ENCODE assay signal across 9 cellular contexts in the genomic region with DNA sequence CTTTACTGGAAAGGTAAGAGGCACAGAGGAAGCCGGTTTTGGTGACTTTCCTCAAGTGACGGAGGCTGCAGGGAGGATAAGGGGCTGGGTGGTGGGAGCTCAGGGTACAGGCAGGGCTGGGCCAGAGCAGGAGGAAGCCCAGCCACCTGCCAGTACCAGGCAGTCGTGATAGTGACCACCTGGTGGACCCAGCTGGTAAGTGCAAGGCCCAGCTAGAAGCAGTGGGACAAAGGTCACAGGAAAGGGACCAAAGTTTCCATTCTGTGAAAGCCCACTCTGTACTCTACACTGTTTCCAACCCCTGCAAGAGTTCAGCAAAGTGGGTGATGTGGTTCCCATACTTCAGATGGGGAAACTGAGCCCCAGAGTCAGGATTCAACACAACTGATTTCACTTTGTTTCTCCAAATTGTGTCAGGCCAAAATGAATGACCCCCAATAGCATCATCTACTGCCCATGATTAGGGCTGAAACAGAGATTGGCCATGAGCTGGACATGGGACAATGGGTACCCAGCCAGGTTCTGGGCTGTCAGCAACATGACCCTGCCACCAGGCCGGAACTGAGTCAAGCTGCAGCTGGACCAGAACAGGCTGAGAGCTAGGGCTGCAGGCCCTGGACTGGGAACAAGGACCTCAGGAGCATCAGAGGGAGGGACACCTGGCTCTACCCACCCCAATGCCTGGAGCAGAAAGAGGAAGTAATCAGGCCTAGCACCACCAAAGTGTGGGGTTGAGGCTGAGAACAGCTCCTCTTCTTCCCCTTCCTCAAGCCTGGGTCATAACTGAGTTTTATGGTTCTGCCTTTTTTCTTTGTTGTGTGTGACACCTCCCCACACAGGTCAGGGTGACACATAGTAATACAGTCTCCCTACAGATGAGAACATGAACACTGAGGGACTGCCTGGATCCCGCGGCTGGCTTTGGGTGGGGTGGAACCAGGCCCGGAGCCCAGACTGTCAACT. TPM values are rescaled to one million over a fixed set of nuclear protein-coding genes. Genes with fewer than 3 reads are reported as not detected.
DNase-seq lines count a peak whose midpoint lies in the region; ATAC-seq, FAIRE-seq and TF ChIP-seq lines count a peak whose summit lies in the region.
"Had no signal": no experiment of that assay in that cellular context is flagged by ENCODE, and none has a peak within 500 bp of the region (broad histone marks: within the 10 kb centered on the region; RNA-seq: fewer than 3 reads in every experiment).

No MANE protein-coding gene starts in this region.

- no peak for TF ChIP-seq POLR2A in GM12891 (IDR thresholded peaks at IDR 0.05; ENCODE audit: low read depth, low read length)

- ATAC-seq in HG03469 (IDR thresholded peaks at IDR 0.05; ENCODE audit: unreplicated experiment) (no peak), GM21619 (IDR thresholded peaks at IDR 0.05; ENCODE audit: unreplicated experiment) (no peak), HG02970 (IDR thresholded peaks at IDR 0.05; ENCODE audit: low FRiP score, unreplicated experiment) (no peak)

- H3K36me3 Mint-ChIP-seq in osteocyte (ENCODE audit: unreplicated experiment), result no peaks in the 10 kb centered on the region

- in situ Hi-C loops in ACHN (cut with HindIII; ENCODE audit: low pct_ligation_motif_present, low pct_unique_long_range_greater_than_20kb, low sequenced_read_pairs), result no loop called here

- no peak overlapping the region for H3K27ac Mint-ChIP-seq in osteocyte (ENCODE audit: unreplicated experiment)

- H3K9me3 Mint-ChIP-seq in osteocyte (ENCODE audit: unreplicated experiment), result no peaks in the 10 kb centered on the region

- DNase-seq in ACHN (peak; percentile 23), GM12891 (ENCODE audit: insufficient read length, low spot score) (no peak), SHP77 (lab: John Stamatoyannopoulos, UW) (peak; percentile 32 to 53), epithelial cell of esophagus (ENCODE audit: low read depth) (peak; percentile 24), osteocyte (ENCODE audit: extremely low spot score, unreplicated experiment) (no peak)

- H3K4me3 Mint-ChIP-seq in osteocyte (ENCODE audit: unreplicated experiment), result no peak overlapping the region

- no peak overlapping the region for H3K4me3 ChIP-seq in epithelial cell of esophagus (ENCODE audit: low read length)
- H3K4me3 ChIP-seq: adrenal gland had no signal

- TF ChIP-seq CTCF in epithelial cell of esophagus (IDR thresholded peaks at IDR 0.05; ENCODE audit: insufficient read depth, low read depth, low read length, missing control alignments) (peak; percentile 45), osteocyte (IDR thresholded peaks at IDR 0.05) (peak; percentile 46)

- peak; percentile 75 for FAIRE-seq in GM12891 (lab: Jason Lieb, UNC)

- peaks cover 8% of the 10 kb centered on the region for H3K4me1 Mint-ChIP-seq in osteocyte (ENCODE audit: unreplicated experiment)

- H3K27me3 Mint-ChIP-seq in osteocyte (ENCODE audit: unreplicated experiment), result peaks cover under 1% of the 10 kb centered on the region

TF ChIP-seq in GM12891, 5 proteins besides CTCF, POLR2A, EP300 and RAD21:
- TF ChIP-seq SPI1 (IDR thresholded peaks at IDR 0.05; ENCODE audit: low read depth, low read length) (peak; percentile 52; the same call in 1 of the 2 replicates), TAF1 (IDR thresholded peaks at IDR 0.05; ENCODE audit: low read depth, low read length) (no peak)

RNA-seq across cellular contexts. Expression of a gene that starts 50.2 kb away (rescaled TPM):
- 8.7 TPM for polyA plus RNA-seq in GM12891 (2012; ENCODE audit: low read depth, missing spikeins)
- 0.16 and 0.29 TPM in 2 replicates for total RNA-seq in osteocyte

Comparison
In these comparisons a context has a peak if more than half of its experiments do, and no peak if none do; other contexts are left out.
1. DNase-seq: peak in ACHN (single experiment), SHP77 (2 of 2) and epithelial cell of esophagus (single experiment); none in GM12891 (single experiment) and osteocyte (single experiment).